22 cellular contexts compared by ENCODE assay signal in the genomic region with DNA sequence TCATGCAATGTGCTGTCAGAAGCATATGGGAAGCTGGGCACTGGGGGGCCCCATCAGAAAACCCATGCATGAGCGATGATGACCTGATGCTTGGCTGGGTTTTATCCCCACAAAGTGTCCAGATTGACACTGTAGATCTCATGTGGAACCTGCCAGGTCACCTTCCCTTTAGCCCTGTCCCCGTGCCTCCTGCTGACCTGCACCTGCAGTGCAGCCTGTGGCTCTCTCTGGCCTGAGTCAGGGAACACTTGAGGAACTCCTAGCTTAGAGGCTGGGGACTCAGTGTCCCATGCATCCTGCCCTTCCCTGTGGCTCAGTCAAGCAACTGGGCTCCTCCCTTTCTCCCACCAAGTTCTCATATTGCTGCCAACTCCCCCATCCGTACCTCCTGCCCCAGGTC.
"Had no signal": no experiment of that assay in that cellular context is flagged by ENCODE, and none has a peak within 500 bp of the region (broad histone marks: within the 10 kb centered on the region; RNA-seq: fewer than 3 reads in every experiment).

No MANE protein-coding gene starts in this region.

- H3K27ac Mint-ChIP-seq: IgD-negative memory B cell had no signal

- H3K4me3 ChIP-seq: K562, SJCRH30 had no signal

- H3K27me3 ChIP-seq: SJCRH30 had no signal

- H3K36me3 ChIP-seq: SJCRH30 had no signal

- ATAC-seq: K562, SK-N-SH treated with all-trans-retinoic acid at 6 μM for 48 hours had no signal

- H3K4me1 Mint-ChIP-seq: IgD-negative memory B cell had no signal

- H3K9me3 ChIP-seq: SJCRH30 had no signal

- H3K9ac ChIP-seq: KMS-11 had no signal

- H3K4me1 ChIP-seq: SJCRH30 had no signal

- DNase-seq: Kasumi-1, MM.1S, NCI-H1092 treated with DMSO at 0.1 percent for 48 hours, NCI-H1436, NCI-H187, NCI-H2029, NCI-H2081 treated with DMSO at 0.1 percent for 48 hours, NCI-H2171, NCI-H226, NCI-H446, NCI-H510A, NCI-H524 treated with DMSO at 0.1 percent for 48 hours, NCI-H69, NCI-H774, RPMI8226, SHP77, SJCRH30 had no signal

- H3K4me2 ChIP-seq: KMS-11 had no signal

- H3K27ac ChIP-seq: HL-60, KMS-11, SJCRH30 had no signal
